Comparison of ENCODE assay signal across 17 cellular contexts in genomic region chr11:27921472-27921871, GRCh38.
DNase-seq lines count a peak whose midpoint lies in the region; ATAC-seq, FAIRE-seq and TF ChIP-seq lines count a peak whose summit lies in the region.
"Had no signal": no experiment of that assay in that cellular context is flagged by ENCODE, and none has a peak within 500 bp of the region (broad histone marks: within the 10 kb centered on the region; RNA-seq: fewer than 3 reads in every experiment).

No MANE protein-coding gene starts in this region.

- no TSS peak for BruUV-seq in IMR-90 (replicated peaks; lab: Mats Ljungman, UMichigan)

- H3K56ac ChIP-seq in IMR-90 (ENCODE audit: extremely low read depth, insufficient read depth, low read length) = no peak overlapping the region

- no peaks in the 10 kb centered on the region for H3K27me3 Mint-ChIP-seq in astrocyte (ENCODE audit: low read depth, unreplicated experiment)

- H3K27ac Mint-ChIP-seq in astrocyte (ENCODE audit: unreplicated experiment) = no peak overlapping the region
- H3K27ac Mint-ChIP-seq: CD4-positive, alpha-beta memory T cell had no signal

- TF ChIP-seq POLR2A in IMR-90 (IDR thresholded peaks at IDR 0.05; ENCODE audit: low read depth, low read length) (no peak), ovary (IDR thresholded peaks at IDR 0.05) (no peak)

- peaks cover 3% of the 10 kb centered on the region for H3K9me3 Mint-ChIP-seq in astrocyte (ENCODE audit: unreplicated experiment)

- no peak overlapping the region for H3K4me2 ChIP-seq in IMR-90 (ENCODE audit: low read depth, low read length)
- H3K4me2 ChIP-seq in astrocyte (ENCODE audit: low read length) = no peak overlapping the region
- H3K4me2 ChIP-seq: A549, BLaER1 had no signal

- H3K4me1 ChIP-seq in IMR-90 (ENCODE audit: control insufficient read depth, insufficient read depth, low read length) (peaks cover 1% of the 10 kb centered on the region), astrocyte (ENCODE audit: insufficient read depth, low read length) (peaks cover 2% of the 10 kb centered on the region), ovary (ENCODE audit: insufficient read depth) (no peaks in the 10 kb centered on the region)
- H3K4me1 ChIP-seq: A549 had no signal

- H3K4ac ChIP-seq in IMR-90 (ENCODE audit: low read depth, low read length) = no peak overlapping the region

- no peak for TF ChIP-seq RAD21 in IMR-90 (IDR thresholded peaks at IDR 0.05; ENCODE audit: low read length)

- H4K91ac ChIP-seq in IMR-90 (ENCODE audit: insufficient read depth, low read depth, low read length) = no peak overlapping the region

- H3K4me3 ChIP-seq in IMR-90 (ENCODE audit: insufficient read depth, low read depth, low read length) (no peak overlapping the region), astrocyte (ENCODE audit: insufficient read depth, low read depth, low read length) (no peak overlapping the region), fibroblast of pulmonary artery (replicated peaks; ENCODE audit: low read depth, low read length) (no peak overlapping the region), ovary (no peak overlapping the region)
- H3K4me3 ChIP-seq: A549, BLaER1, SJSA1 had no signal

- POLR2A ChIA-PET in IMR-90 (lab: Charles Lee; ENCODE audit: unreplicated experiment) = no interaction called here

- H3K9me1 ChIP-seq in IMR-90 (ENCODE audit: insufficient read depth, low read length) = peaks cover under 1% of the 10 kb centered on the region; the same call in 1 of the 2 replicates

- no peaks in the 10 kb centered on the region for H3K79me2 ChIP-seq in astrocyte (ENCODE audit: insufficient read depth, low read length)

- no peak overlapping the region for H2BK15ac ChIP-seq in IMR-90 (ENCODE audit: low read depth, low read length)

- no peak overlapping the region for H2BK5ac ChIP-seq in IMR-90 (ENCODE audit: low read depth, low read length, poor library complexity, severe bottlenecking)

- H3K27ac ChIP-seq in IMR-90 (ENCODE audit: insufficient read depth, low read length) = no peak overlapping the region
- H3K27ac ChIP-seq in astrocyte (ENCODE audit: low read depth, low read length) = no peak overlapping the region
- H3K27ac ChIP-seq in ovary = no peak overlapping the region
- H3K27ac ChIP-seq: A549, BLaER1, SJSA1 had no signal

- H3K9me3 ChIP-seq in IMR-90 (ENCODE audit: control insufficient read depth, insufficient read depth, low read length) (no peaks in the 10 kb centered on the region), astrocyte (ENCODE audit: insufficient read depth, low read depth, low read length) (no peaks in the 10 kb centered on the region), ovary (no peaks in the 10 kb centered on the region)
- H3K9me3 ChIP-seq: BLaER1, SJSA1 had no signal

- no peak overlapping the region for H2AFZ ChIP-seq in IMR-90 (replicated peaks; ENCODE audit: low read length, poor library complexity)
- H2AFZ ChIP-seq in astrocyte (ENCODE audit: low read depth, low read length) = no peak overlapping the region

- TF ChIP-seq EP300 in ovary (IDR thresholded peaks at IDR 0.05) = no peak

- H4K20me1 ChIP-seq in IMR-90 (ENCODE audit: insufficient read depth, low read length) = no peaks in the 10 kb centered on the region
- H4K20me1 ChIP-seq in astrocyte (ENCODE audit: insufficient read depth, low read length) = no peaks in the 10 kb centered on the region
- H4K20me1 ChIP-seq: BLaER1 had no signal

- peak; percentile 22 for DNase-seq in EH (ENCODE audit: low read depth)
- DNase-seq in IMR-90 = peak; percentile 13
- DNase-seq in astrocyte (ENCODE audit: low read depth) = no peak
- peak; percentile 51 for DNase-seq in fibroblast of pulmonary artery (ENCODE audit: low read depth)
- no peak for DNase-seq in cerebellar cortex (ENCODE audit: low spot score)
- DNase-seq in ovary = no peak
- no peak for DNase-seq in RPMI8226
- DNase-seq: CD4-positive, alpha-beta memory T cell; NCI-H1417; NCI-H187; NCI-H226; NCI-H524 had no signal

- CTCF ChIA-PET in IMR-90 (lab: Yijun Ruan, JAX) = no interaction called here

- peaks cover 7% of the 10 kb centered on the region for H3K4me1 Mint-ChIP-seq in astrocyte (ENCODE audit: low read depth, unreplicated experiment)
- H3K4me1 Mint-ChIP-seq: CD4-positive, alpha-beta memory T cell had no signal

- ATAC-seq in IMR-90 (ENCODE audit: low read depth) = no peak
- ATAC-seq in HG02588 (IDR thresholded peaks at IDR 0.05; ENCODE audit: unreplicated experiment) = no peak
- ATAC-seq: A549 had no signal

- no peak overlapping the region for H2AK5ac ChIP-seq in IMR-90 (ENCODE audit: low read depth, low read length)

- peak; percentile 29 for FAIRE-seq in astrocyte (lab: Jason Lieb, UNC)
- FAIRE-seq: H54 had no signal

- no peaks in the 10 kb centered on the region for H3K27me3 ChIP-seq in IMR-90 (ENCODE audit: control insufficient read depth, insufficient read depth, low read length)
- H3K27me3 ChIP-seq in astrocyte (ENCODE audit: insufficient read depth, low read length) = no peaks in the 10 kb centered on the region
- H3K27me3 ChIP-seq in ovary = no peaks in the 10 kb centered on the region
- H3K27me3 ChIP-seq: BLaER1, SJSA1 had no signal

- H3K36me3 ChIP-seq in IMR-90 (ENCODE audit: control insufficient read depth, insufficient read depth, low read length) (no peaks in the 10 kb centered on the region), astrocyte (ENCODE audit: insufficient read depth, low read length) (no peaks in the 10 kb centered on the region), ovary (no peaks in the 10 kb centered on the region)
- H3K36me3 ChIP-seq: BLaER1, SJSA1 had no signal

- no peak overlapping the region for H4K5ac ChIP-seq in IMR-90 (ENCODE audit: low read depth, low read length)

- no peaks in the 10 kb centered on the region for H3K79me1 ChIP-seq in IMR-90 (ENCODE audit: low read depth in 1 of 2, low read length in 2 of 2)

- H2BK20ac ChIP-seq in IMR-90 (ENCODE audit: low read depth, low read length) = no peak overlapping the region

- H3K36me3 Mint-ChIP-seq in astrocyte (ENCODE audit: low read depth, unreplicated experiment) = no peaks in the 10 kb centered on the region
- H3K36me3 Mint-ChIP-seq: CD4-positive, alpha-beta memory T cell had no signal

- no peak overlapping the region for H3K23ac ChIP-seq in IMR-90 (ENCODE audit: low read depth, low read length)

- no peak overlapping the region for H3K4me3 Mint-ChIP-seq in astrocyte (ENCODE audit: unreplicated experiment)
- H3K4me3 Mint-ChIP-seq: CD4-positive, alpha-beta memory T cell had no signal

- no peak overlapping the region for H3K9ac ChIP-seq in IMR-90 (ENCODE audit: low read depth, low read length)
- no peak overlapping the region for H3K9ac ChIP-seq in astrocyte (ENCODE audit: low read length)
- H3K9ac ChIP-seq: BLaER1 had no signal

- no peak overlapping the region for H3K18ac ChIP-seq in IMR-90 (ENCODE audit: low read depth, low read length)

- H2BK120ac ChIP-seq in IMR-90 (ENCODE audit: low read depth, low read length) = no peak overlapping the region

- intact Hi-C loops in IMR-90 (cut with micrococcal nuclease) (no loop called here), ovary (cut with DNase I) (no loop called here)

- H2AK9ac ChIP-seq in IMR-90 (replicated peaks; ENCODE audit: low read depth, low read length, poor library complexity) = no peak overlapping the region

- in situ Hi-C loops in IMR-90 (cut with MboI; ENCODE audit: low sequenced_read_pairs) = no loop called here

- TF ChIP-seq CTCF in IMR-90 (conservative IDR thresholded peaks at IDR 0.05; ENCODE audit: low read depth, low read length) (no peak), astrocyte (IDR thresholded peaks at IDR 0.05; ENCODE audit: insufficient read depth, low read depth, low read length) (no peak), fibroblast of pulmonary artery (IDR thresholded peaks at IDR 0.05; ENCODE audit: low read length, missing control alignments) (no peak), ovary (IDR thresholded peaks at IDR 0.05) (no peak)

- dilution Hi-C loops in IMR-90 (cut with HindIII; ENCODE audit: low sequenced_read_pairs, unreplicated experiment) = no loop called here

- H4K8ac ChIP-seq in IMR-90 (ENCODE audit: low read depth in 2 of 2, low read length in 2 of 2) = no peak overlapping the region

- no peak overlapping the region for H3K14ac ChIP-seq in IMR-90 (replicated peaks; ENCODE audit: low read depth, low read length)

TF ChIP-seq in IMR-90, 13 proteins besides CTCF, POLR2A, EP300 and RAD21:
- TF ChIP-seq RFX5 (IDR thresholded peaks at IDR 0.05; ENCODE audit: low read depth, low read length) (no peak), FOS (IDR thresholded peaks at IDR 0.05; ENCODE audit: low read depth, low read length) (no peak), CHD1 (IDR thresholded peaks at IDR 0.05; ENCODE audit: low read depth, low read length) (no peak), ELK1 (IDR thresholded peaks at IDR 0.05; ENCODE audit: borderline replicate concordance, low read depth, low read length) (no peak), SMC3 (IDR thresholded peaks at IDR 0.05; ENCODE audit: low read depth, low read length) (no peak)

Comparison
In these comparisons a context has a peak if more than half of its experiments do, and no peak if none do; other contexts are left out.
1. DNase-seq: peak in EH (single experiment), IMR-90 (single experiment) and fibroblast of pulmonary artery (single experiment); none in astrocyte (single experiment), cerebellar cortex (single experiment), ovary (0 of 5) and RPMI8226 (single experiment).